ENCODE assay signal across 19 cellular contexts in the genomic region with DNA sequence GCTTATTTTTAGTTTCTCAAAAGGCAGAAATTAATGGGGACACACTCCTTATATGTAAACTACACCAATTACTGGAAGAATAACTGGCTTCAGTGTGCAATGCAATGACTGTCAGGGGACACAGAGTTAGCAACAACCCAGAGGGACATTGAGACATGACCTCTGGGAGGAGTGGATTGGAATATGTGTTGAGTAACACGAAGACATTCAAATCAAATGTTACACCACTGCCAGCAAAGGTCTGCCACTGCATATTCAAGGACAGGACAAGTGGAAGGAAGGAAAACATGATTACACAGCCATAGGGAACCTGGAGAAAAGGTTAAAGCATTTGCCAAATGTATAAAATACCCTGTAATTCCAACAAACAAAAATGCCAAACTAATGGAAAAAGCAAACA.
DNase-seq lines count a peak whose midpoint lies in the region; ATAC-seq and TF ChIP-seq lines count a peak whose summit lies in the region.
"Had no signal": no experiment of that assay in that cellular context is flagged by ENCODE, and none has a peak within 500 bp of the region (broad histone marks: within the 10 kb centered on the region; RNA-seq: fewer than 3 reads in every experiment).

No MANE protein-coding gene starts in this region.

- H3K36me3 ChIP-seq in right atrium auricular region (no peaks in the 10 kb centered on the region), OCI-LY3 (replicated peaks; ENCODE audit: low read depth, low read length) (no peaks in the 10 kb centered on the region), upper lobe of left lung (no peaks in the 10 kb centered on the region)
- H3K36me3 ChIP-seq: BE2C had no signal

- no peaks in the 10 kb centered on the region for H3K27me3 Mint-ChIP-seq in neural crest cell (ENCODE audit: low read depth)
- H3K27me3 Mint-ChIP-seq in activated CD8-positive, alpha-beta memory T cell treated with anti-CD3 and anti-CD28 coated beads, Interleukin-2, amount 10 ng/mL, durations not matched to agents 7 days and 5 days: no peaks in the 10 kb centered on the region
- H3K27me3 Mint-ChIP-seq: CD4-positive, CD25-positive, alpha-beta regulatory T cell; CD8-positive, alpha-beta memory T cell had no signal

- peak; percentile 94 for ATAC-seq in Right ventricle myocardium superior (ENCODE audit: poor library complexity)
- ATAC-seq in upper lobe of left lung (ENCODE audit: low FRiP score in 2 of 2): no peak
- ATAC-seq in HG02938 (IDR thresholded peaks at IDR 0.05; ENCODE audit: unreplicated experiment): no peak
- ATAC-seq in activated CD8-positive, alpha-beta memory T cell treated with anti-CD3 and anti-CD28 coated beads, Interleukin-2, amount 10 ng/mL, durations not matched to agents 7 days and 5 days: no peak
- ATAC-seq: GM12878 had no signal

- no peaks in the 10 kb centered on the region for H3K27me3 ChIP-seq in right atrium auricular region
- no peaks in the 10 kb centered on the region for H3K27me3 ChIP-seq in OCI-LY3 (ENCODE audit: low read depth, low read length)
- H3K27me3 ChIP-seq in upper lobe of left lung: no peaks in the 10 kb centered on the region
- H3K27me3 ChIP-seq: BE2C had no signal

- H3K9me3 Mint-ChIP-seq in neural crest cell: no peaks in the 10 kb centered on the region
- H3K9me3 Mint-ChIP-seq in activated CD8-positive, alpha-beta memory T cell treated with anti-CD3 and anti-CD28 coated beads, Interleukin-2, amount 10 ng/mL, durations not matched to agents 7 days and 5 days (ENCODE audit: low read depth): peaks cover 2% of the 10 kb centered on the region
- H3K9me3 Mint-ChIP-seq: H9 had no signal

- H3K27ac ChIP-seq in right atrium auricular region: no peak overlapping the region
- H3K27ac ChIP-seq in OCI-LY3 (ENCODE audit: low read length): no peak overlapping the region
- no peak overlapping the region for H3K27ac ChIP-seq in upper lobe of left lung
- H3K27ac ChIP-seq: HL-60 had no signal

- no peaks in the 10 kb centered on the region for H3K36me3 Mint-ChIP-seq in neural crest cell (ENCODE audit: low read depth)
- H3K36me3 Mint-ChIP-seq in activated CD8-positive, alpha-beta memory T cell treated with anti-CD3 and anti-CD28 coated beads, Interleukin-2, amount 10 ng/mL, durations not matched to agents 7 days and 5 days: no peaks in the 10 kb centered on the region
- H3K36me3 Mint-ChIP-seq: CD4-positive, CD25-positive, alpha-beta regulatory T cell; CD8-positive, alpha-beta memory T cell had no signal

- no peak for TF ChIP-seq EP300 in upper lobe of left lung (IDR thresholded peaks at IDR 0.05)

- no peak overlapping the region for H3K9ac ChIP-seq in OCI-LY3 (ENCODE audit: low read length)

- peaks cover 6% of the 10 kb centered on the region for H3K4me1 Mint-ChIP-seq in neural crest cell
- no peaks in the 10 kb centered on the region for H3K4me1 Mint-ChIP-seq in activated CD8-positive, alpha-beta memory T cell treated with anti-CD3 and anti-CD28 coated beads, Interleukin-2, amount 10 ng/mL, durations not matched to agents 7 days and 5 days
- H3K4me1 Mint-ChIP-seq: CD4-positive, CD25-positive, alpha-beta regulatory T cell; CD8-positive, alpha-beta memory T cell; H9 had no signal

- no peak overlapping the region for H3K4me2 ChIP-seq in OCI-LY3 (ENCODE audit: low read length)

- no peak overlapping the region for H3K4me3 ChIP-seq in right atrium auricular region
- no peak overlapping the region for H3K4me3 ChIP-seq in OCI-LY3 (ENCODE audit: low read length)
- no peak overlapping the region for H3K4me3 ChIP-seq in upper lobe of left lung
- H3K4me3 ChIP-seq: GM12878 had no signal

- no peak overlapping the region for H3K4me3 Mint-ChIP-seq in neural crest cell
- no peak overlapping the region for H3K4me3 Mint-ChIP-seq in activated CD8-positive, alpha-beta memory T cell treated with anti-CD3 and anti-CD28 coated beads, Interleukin-2, amount 10 ng/mL, durations not matched to agents 7 days and 5 days
- H3K4me3 Mint-ChIP-seq: CD4-positive, CD25-positive, alpha-beta regulatory T cell; CD8-positive, alpha-beta memory T cell; H9 had no signal

- no peaks in the 10 kb centered on the region for H3K4me1 ChIP-seq in right atrium auricular region
- no peaks in the 10 kb centered on the region for H3K4me1 ChIP-seq in OCI-LY3 (ENCODE audit: low read length)
- H3K4me1 ChIP-seq in upper lobe of left lung: no peaks in the 10 kb centered on the region
- H3K4me1 ChIP-seq: BE2C had no signal

- H3K9me3 ChIP-seq in right atrium auricular region (no peaks in the 10 kb centered on the region), OCI-LY3 (ENCODE audit: insufficient read depth, low read length) (no peaks in the 10 kb centered on the region), upper lobe of left lung (peaks cover 0 to 3% (median 0%) of the 10 kb centered on the region in 4 donors)
- H3K9me3 ChIP-seq: BE2C had no signal

- no peak for TF ChIP-seq CTCF in right atrium auricular region (IDR thresholded peaks at IDR 0.05)
- TF ChIP-seq CTCF in OCI-LY3 (IDR thresholded peaks at IDR 0.05; ENCODE audit: low read depth, low read length): no peak
- no peak for TF ChIP-seq CTCF in neural crest cell (conservative IDR thresholded peaks at IDR 0.05)
- no peak for TF ChIP-seq CTCF in upper lobe of left lung (IDR thresholded peaks at IDR 0.05)

- DNase-seq in Right ventricle myocardium superior (no peak), right atrium auricular region (ENCODE audit: low spot score) (no peak), neural crest cell (ENCODE audit: low read depth, low spot score) (no peak), upper lobe of left lung (no peak)
- no peak for DNase-seq in activated CD8-positive, alpha-beta memory T cell treated with anti-CD3 and anti-CD28 coated beads, Interleukin-2, amount 10 ng/mL, durations not matched to agents 7 days and 5 days
- DNase-seq: BE2C; C1 segment of cervical spinal cord; CD4-positive, CD25-positive, alpha-beta regulatory T cell; CD8-positive, alpha-beta memory T cell; COR-L47; DMS 273 treated with DMSO at 0.1 percent for 48 hours; DMS53; DND-41; EL; H9 had no signal

- 0 out of 2 replicates have a peak overlapping the region, but pooled peaks have one; percentile 25 for H2AFZ ChIP-seq in OCI-LY3 (ENCODE audit: low read depth, low read length)

- intact Hi-C loops in Right ventricle myocardium superior (cut with DNase I): no loop called here

- H3K27ac Mint-ChIP-seq in neural crest cell (ENCODE audit: unreplicated experiment): peak overlapping the region; percentile 73
- H3K27ac Mint-ChIP-seq in activated CD8-positive, alpha-beta memory T cell treated with anti-CD3 and anti-CD28 coated beads, Interleukin-2, amount 10 ng/mL, durations not matched to agents 7 days and 5 days: no peak overlapping the region
- H3K27ac Mint-ChIP-seq: CD4-positive, CD25-positive, alpha-beta regulatory T cell; CD8-positive, alpha-beta memory T cell; H9 had no signal

- no peak for TF ChIP-seq POLR2A in upper lobe of left lung (IDR thresholded peaks at IDR 0.05)

- 21 to 33% methylated on average over 1 of the region's 1 CpG for WGBS in upper lobe of left lung, 2 donors

- H3K79me2 ChIP-seq in OCI-LY3 (ENCODE audit: low read length): no peaks in the 10 kb centered on the region

- H4K20me1 ChIP-seq in OCI-LY3 (ENCODE audit: insufficient read depth, low read length): no peaks in the 10 kb centered on the region

- CTCF ChIA-PET in activated CD8-positive, alpha-beta memory T cell treated with anti-CD3 and anti-CD28 coated beads, Interleukin-2, amount 10 ng/mL, durations not matched to agents 7 days and 5 days (lab: Charles Lee): no interaction called here
